ENCODE assay signal across 1 cellular context in genomic region chr17:11908711-11909146, GRCh38.
TF ChIP-seq lines count a peak whose summit lies in the region.

No MANE protein-coding gene starts in this region.

TF ChIP-seq in K562, 482 proteins besides CTCF, POLR2A, EP300 and RAD21 (continued from another document and continues in another):
- peak; percentile 90 for TF ChIP-seq ZNF592 (IDR thresholded peaks at IDR 0.05)
- peak; percentile 71 to 95; a peak in 3 of 4 replicates for TF ChIP-seq RCOR1 (IDR thresholded peaks at IDR 0.05; ENCODE audit: borderline replicate concordance in 1 of 2, low read depth in 2 of 2, low read length in 2 of 2)
- no peak for TF ChIP-seq DLX4 (CRISPR knock-in tag; IDR thresholded peaks at IDR 0.05)
- TF ChIP-seq ZC3H11A (IDR thresholded peaks at IDR 0.05; ENCODE audit: low read depth, low read length): no peak
- TF ChIP-seq ZBTB49 (CRISPR knock-in tag; IDR thresholded peaks at IDR 0.05; ENCODE audit: borderline replicate concordance): no peak
- TF ChIP-seq TAF1 (IDR thresholded peaks at IDR 0.05; ENCODE audit: control insufficient read depth, extremely low read depth, insufficient read depth, low read length, severe bottlenecking): peak; percentile 40
- no peak for TF ChIP-seq RBM25 (IDR thresholded peaks at IDR 0.05; ENCODE audit: low read depth, low read length, severe bottlenecking)
- no peak for TF ChIP-seq ZSCAN32 (CRISPR knock-in tag; IDR thresholded peaks at IDR 0.05)
- peak; percentile 57; the same call in 1 of the 2 replicates for TF ChIP-seq HIVEP1 (CRISPR knock-in tag; IDR thresholded peaks at IDR 0.05)
- TF ChIP-seq ZNF77 (CRISPR knock-in tag; IDR thresholded peaks at IDR 0.05): no peak
- peak; percentile 99 for TF ChIP-seq SMAD4 (CRISPR knock-in tag; conservative IDR thresholded peaks at IDR 0.05)
- TF ChIP-seq MAX (CRISPR knock-in tag; IDR thresholded peaks at IDR 0.05): peak; percentile 40; the same call in 1 of the 2 replicates
- TF ChIP-seq ZNF561 (CRISPR knock-in tag; conservative IDR thresholded peaks at IDR 0.05): 0 out of 2 replicates have a peak, but pooled peaks have one; percentile 59
- no peak for TF ChIP-seq GABPA (tag; conservative IDR thresholded peaks at IDR 0.05; ENCODE audit: low read depth)
- peak; percentile 79 for TF ChIP-seq ZNF445 (CRISPR knock-in tag; IDR thresholded peaks at IDR 0.05; ENCODE audit: low read depth)
- TF ChIP-seq ZNF785 (CRISPR knock-in tag; IDR thresholded peaks at IDR 0.05): no peak
- peak; percentile 86 for TF ChIP-seq BACH1 (tag; IDR thresholded peaks at IDR 0.05)
- no peak for TF ChIP-seq IRF2 (CRISPR knock-in tag; IDR thresholded peaks at IDR 0.05)
- TF ChIP-seq FUS (optimal IDR thresholded peaks at IDR 0.05; ENCODE audit: low read depth, low read length): no peak
- TF ChIP-seq FOXK1 (CRISPR knock-in tag; IDR thresholded peaks at IDR 0.05; ENCODE audit: borderline replicate concordance): no peak
- no peak for TF ChIP-seq KDM4B (IDR thresholded peaks at IDR 0.05; ENCODE audit: borderline replicate concordance in 2 of 2, low read depth in 1 of 2)
- no peak for TF ChIP-seq NFRKB (IDR thresholded peaks at IDR 0.05; ENCODE audit: low read depth)
- TF ChIP-seq RUNX1 (IDR thresholded peaks at IDR 0.05; ENCODE audit: low read depth): peak; percentile 93; the same call in 1 of the 2 replicates
- TF ChIP-seq ZNF431 (CRISPR knock-in tag; IDR thresholded peaks at IDR 0.05): no peak
- peak; percentile 65; the same call in 1 of the 2 replicates for TF ChIP-seq ZNF75A (CRISPR knock-in tag; IDR thresholded peaks at IDR 0.05)
- TF ChIP-seq MAFG (tag; conservative IDR thresholded peaks at IDR 0.05): no peak
- peak; percentile 100 for TF ChIP-seq NCOR1 (IDR thresholded peaks at IDR 0.05)
- no peak for TF ChIP-seq TBP (optimal IDR thresholded peaks at IDR 0.05; ENCODE audit: low read depth, low read length)
- TF ChIP-seq BMI1 (IDR thresholded peaks at IDR 0.05; ENCODE audit: low read length): no peak
- TF ChIP-seq BRCA1 (IDR thresholded peaks at IDR 0.05): no peak
- no peak for TF ChIP-seq BRCA1 (CRISPR knock-in tag; IDR thresholded peaks at IDR 0.05)
- TF ChIP-seq ZNF699 (CRISPR knock-in tag; IDR thresholded peaks at IDR 0.05; ENCODE audit: insufficient replicate concordance): no peak
- no peak for TF ChIP-seq GTF2E2 (tag; IDR thresholded peaks at IDR 0.05)
- TF ChIP-seq POLR2H (tag; IDR thresholded peaks at IDR 0.05; ENCODE audit: low read depth): no peak
- no peak for TF ChIP-seq ZNF140 (CRISPR knock-in tag; IDR thresholded peaks at IDR 0.05)
- peak; percentile 99 for TF ChIP-seq PML (IDR thresholded peaks at IDR 0.05; ENCODE audit: low read length)
- peak; percentile 99 for TF ChIP-seq STAT5A (IDR thresholded peaks at IDR 0.05; ENCODE audit: borderline replicate concordance, low read length)
- no peak for TF ChIP-seq ARID3B (CRISPR knock-in tag; IDR thresholded peaks at IDR 0.05; ENCODE audit: borderline replicate concordance)
- no peak for TF ChIP-seq PTRF (tag; IDR thresholded peaks at IDR 0.05)
- TF ChIP-seq EZH2 (IDR thresholded peaks at IDR 0.05; ENCODE audit: borderline replicate concordance, low read depth, low read length): peak; percentile 76; the same call in 1 of the 2 replicates
- TF ChIP-seq CCNT2 (IDR thresholded peaks at IDR 0.05; ENCODE audit: borderline replicate concordance, extremely low read depth, insufficient read length, low read depth, low read length): peak; percentile 96
- peak; percentile 100 for TF ChIP-seq TEAD4 (IDR thresholded peaks at IDR 0.05; ENCODE audit: low read length)
- no peak for TF ChIP-seq TEAD4 (CRISPR knock-in tag; IDR thresholded peaks at IDR 0.05; ENCODE audit: borderline replicate concordance)
- no peak for TF ChIP-seq HMGXB4 (CRISPR knock-in tag; IDR thresholded peaks at IDR 0.05)
- no peak for TF ChIP-seq ELK1 (CRISPR knock-in tag; IDR thresholded peaks at IDR 0.05)
- no peak for TF ChIP-seq ZNF655 (CRISPR knock-in tag; IDR thresholded peaks at IDR 0.05)
- TF ChIP-seq BRD4 (IDR thresholded peaks at IDR 0.05): no peak
- TF ChIP-seq THRB (CRISPR knock-in tag; conservative IDR thresholded peaks at IDR 0.05): peak; percentile 80; the same call in 1 of the 2 replicates
- peak; percentile 99 for TF ChIP-seq CC2D1A (IDR thresholded peaks at IDR 0.05)
- TF ChIP-seq MCM7 (IDR thresholded peaks at IDR 0.05): no peak
- no peak for TF ChIP-seq RHOXF2B (CRISPR knock-in tag; conservative IDR thresholded peaks at IDR 0.05)
- TF ChIP-seq SAP30 (IDR thresholded peaks at IDR 0.05; ENCODE audit: borderline replicate concordance, insufficient read depth, low read depth, low read length, poor library complexity, severe bottlenecking): no peak
- no peak for TF ChIP-seq ELF1 (tag; IDR thresholded peaks at IDR 0.05)
- TF ChIP-seq ZBTB17 (CRISPR knock-in tag; IDR thresholded peaks at IDR 0.05): peak; percentile 74; the same call in 1 of the 2 replicates
- no peak for TF ChIP-seq KDM5B (IDR thresholded peaks at IDR 0.05; ENCODE audit: insufficient replicate concordance, low read depth, low read length)
- TF ChIP-seq ZNF224 (CRISPR knock-in tag; IDR thresholded peaks at IDR 0.05): no peak
- no peak for TF ChIP-seq FOXP4 (CRISPR knock-in tag; IDR thresholded peaks at IDR 0.05; ENCODE audit: borderline replicate concordance)
